16 cellular contexts compared by ENCODE assay signal in genomic region chr1:154852845-154853244, GRCh38. TPM values are rescaled to one million over a fixed set of nuclear protein-coding genes. Genes with fewer than 3 reads are reported as not detected.
DNase-seq lines count a peak whose midpoint lies in the region; ATAC-seq and TF ChIP-seq lines count a peak whose summit lies in the region.
"Had no signal": no experiment of that assay in that cellular context is flagged by ENCODE, and none has a peak within 500 bp of the region (broad histone marks: within the 10 kb centered on the region; RNA-seq: fewer than 3 reads in every experiment).

No MANE protein-coding gene starts in this region.

- peaks cover 5% of the 10 kb centered on the region for H3K27me3 Mint-ChIP-seq in nephron progenitor cell (ENCODE audit: low read depth, poor library complexity)

- H3K36me3 ChIP-seq in heart right ventricle (no peaks in the 10 kb centered on the region), skeletal muscle tissue (ENCODE audit: control insufficient read depth in 3 of 3, insufficient read depth in 3 of 3, low read length in 3 of 3) (no peaks in the 10 kb centered on the region)
- H3K36me3 ChIP-seq: BLaER1 treated with 17β-estradiol and CSF1 and Interleukin-3, amounts not matched to agents 10 nM and 100 nM had no signal

- WGBS in heart right ventricle, 2 donors: 87 to 93% methylated on average over 3 of the region's 3 CpGs

- H3K4me3 Mint-ChIP-seq in nephron progenitor cell: no peak overlapping the region
- H3K4me3 Mint-ChIP-seq: B cell; CD8-positive, alpha-beta T cell; H9 had no signal

- H3K36me3 Mint-ChIP-seq in nephron progenitor cell (ENCODE audit: low read depth): no peaks in the 10 kb centered on the region
- H3K36me3 Mint-ChIP-seq: CD8-positive, alpha-beta T cell had no signal

- H3K9me3 Mint-ChIP-seq in nephron progenitor cell: no peaks in the 10 kb centered on the region
- H3K9me3 Mint-ChIP-seq: CD8-positive, alpha-beta T cell; H9 had no signal

- peak overlapping the region; percentile 29 for H3K27ac Mint-ChIP-seq in nephron progenitor cell
- H3K27ac Mint-ChIP-seq: B cell; CD8-positive, alpha-beta T cell; H9 had no signal

- H3K9me3 ChIP-seq in heart right ventricle (no peaks in the 10 kb centered on the region), skeletal muscle tissue (ENCODE audit: control insufficient read depth in 3 of 3, low read length in 3 of 3) (no peaks in the 10 kb centered on the region)
- H3K9me3 ChIP-seq: BLaER1 treated with 17β-estradiol and CSF1 and Interleukin-3, amounts not matched to agents 10 nM and 100 nM had no signal

- TF ChIP-seq CTCF in heart right ventricle (IDR thresholded peaks at IDR 0.05) (no peak), nephron progenitor cell (IDR thresholded peaks at IDR 0.05) (no peak)

- H3K4me3 ChIP-seq in heart right ventricle (no peak overlapping the region), skeletal muscle tissue (ENCODE audit: low read length in 3 of 3) (peak overlapping the region in 1 of 3 donors; percentile 22)
- H3K4me3 ChIP-seq: BLaER1 treated with 17β-estradiol and CSF1 and Interleukin-3, amounts not matched to agents 10 nM and 100 nM; GM12878 had no signal

- H3K4me1 ChIP-seq in heart right ventricle: peaks cover 0 to 11% (median 3%) of the 10 kb centered on the region in 9 donors
- peaks cover 31 to 78% (median 50%) of the 10 kb centered on the region in 3 donors for H3K4me1 ChIP-seq in skeletal muscle tissue (ENCODE audit: control insufficient read depth in 3 of 3, insufficient read depth in 3 of 3, low read length in 3 of 3)

- peaks cover 37% of the 10 kb centered on the region for H3K4me1 Mint-ChIP-seq in nephron progenitor cell
- H3K4me1 Mint-ChIP-seq: B cell had no signal

- H3K27ac ChIP-seq in heart right ventricle (no peak overlapping the region), skeletal muscle tissue (ENCODE audit: low read depth, low read length) (peak overlapping the region; percentile 57)
- H3K27ac ChIP-seq: BLaER1 treated with 17β-estradiol and CSF1 and Interleukin-3, amounts not matched to agents 10 nM and 100 nM had no signal

- peak; percentile 9 for DNase-seq in Right ventricle myocardium inferior (ENCODE audit: missing footprints)
- DNase-seq in heart right ventricle: no peak
- no peak for DNase-seq in nephron progenitor cell
- DNase-seq in stimulated activated CD4-positive, alpha-beta T cell treated with anti-CD3 and anti-CD28 coated beads, Interleukin-4, amount 100 ng/mL, for 4 hours: no peak
- no peak for DNase-seq in left lobe of liver (ENCODE audit: low spot score)
- DNase-seq: CD8-positive, alpha-beta T cell; COR-L47; DMS 273 treated with DMSO at 0.1 percent for 48 hours; DMS53; DND-41; EL; H9 had no signal

- intact Hi-C loops in Right ventricle myocardium inferior (cut with DNase I) (no loop called here), heart right ventricle (cut with DNase I) (no loop called here)

- H3K27me3 ChIP-seq in heart right ventricle (no peaks in the 10 kb centered on the region), skeletal muscle tissue (ENCODE audit: control insufficient read depth in 3 of 3, insufficient read depth in 3 of 3, low read length in 3 of 3) (no peaks in the 10 kb centered on the region)
- H3K27me3 ChIP-seq: BLaER1 treated with 17β-estradiol and CSF1 and Interleukin-3, amounts not matched to agents 10 nM and 100 nM had no signal

- peak overlapping the region; percentile 4 to 50 (median 8) for H3K9ac ChIP-seq in skeletal muscle tissue (ENCODE audit: low read depth in 1 of 3, low read length in 3 of 3)
- H3K9ac ChIP-seq: BLaER1 treated with 17β-estradiol and CSF1 and Interleukin-3, amounts not matched to agents 10 nM and 100 nM had no signal

- no peak for ATAC-seq in Right ventricle myocardium inferior
- no peak for ATAC-seq in heart right ventricle
- ATAC-seq in left lobe of liver: no peak
- ATAC-seq: CD8-positive, alpha-beta T cell; GM12878 had no signal

RNA-seq across cellular contexts. Expression of gene KCNN3, which starts 17.2 kb away (rescaled TPM):
- 3.4 TPM for total RNA-seq in Right ventricle myocardium inferior
- 1 to 10 TPM in 9 of 10 donors, under 1 TPM in 1; 0.52 to 5.9 (median 2.7) TPM for total RNA-seq in heart right ventricle
- under 1 TPM; 0.17 to 0.59 TPM for polyA plus RNA-seq in heart right ventricle
- 3.7 TPM for total RNA-seq in skeletal muscle tissue
- total RNA-seq in left lobe of liver: 0.23 TPM
